ENCODE assay signal across 6 cellular contexts in the genomic region with DNA sequence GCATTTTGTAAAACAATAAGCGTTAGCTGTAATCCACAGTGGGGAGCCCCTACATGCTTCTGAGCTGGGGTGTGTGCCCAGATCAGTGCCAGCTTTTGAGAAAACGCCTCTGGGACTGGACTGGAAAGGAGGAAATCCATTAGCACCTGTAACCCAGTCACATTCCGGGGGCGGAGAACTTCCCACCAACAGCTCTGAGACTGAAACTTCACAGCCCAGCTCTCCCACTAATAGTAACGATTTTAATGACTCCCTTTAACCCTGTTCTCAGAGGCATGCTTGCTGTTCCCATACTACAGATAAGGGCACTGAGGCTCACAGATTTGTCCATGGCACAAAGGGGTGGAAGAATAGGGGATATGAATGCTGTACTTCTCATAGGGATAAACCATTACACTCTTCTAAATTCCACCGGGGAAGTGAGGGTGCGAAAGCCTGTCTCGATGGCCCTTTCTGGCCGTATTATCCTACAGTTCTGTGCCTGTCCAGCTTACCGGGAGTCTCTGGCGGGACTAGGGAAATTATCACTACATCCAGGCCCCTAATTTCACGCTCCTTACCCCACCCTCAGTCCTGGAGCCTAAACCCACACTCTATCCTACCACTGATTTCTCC. TPM values are rescaled to one million over a fixed set of nuclear protein-coding genes. Genes with fewer than 3 reads are reported as not detected.
DNase-seq lines count a peak whose midpoint lies in the region; ATAC-seq and TF ChIP-seq lines count a peak whose summit lies in the region.

No MANE protein-coding gene starts in this region.

- TF ChIP-seq RAD21 in Ishikawa (IDR thresholded peaks at IDR 0.05; ENCODE audit: low read depth): no peak
- TF ChIP-seq RAD21 in neural cell (conservative IDR thresholded peaks at IDR 0.05): no peak

- no peaks in the 10 kb centered on the region for H4K20me1 ChIP-seq in neural cell (ENCODE audit: insufficient read depth)

- H3K27ac Mint-ChIP-seq in MCF 10A (ENCODE audit: low read depth, unreplicated experiment): peak overlapping the region; percentile 82

- H3K4me3 ChIP-seq in neural cell (ENCODE audit: low read length): peak overlapping the region; percentile 87

- peaks cover 26% of the 10 kb centered on the region for H3K79me2 ChIP-seq in neural cell (replicated peaks; ENCODE audit: insufficient read depth, low read length)

- TF ChIP-seq CTCF in MCF 10A (IDR thresholded peaks at IDR 0.05; ENCODE audit: unreplicated experiment) (no peak), neural cell (IDR thresholded peaks at IDR 0.05; ENCODE audit: poor library complexity, severe bottlenecking) (no peak)

- peak overlapping the region; percentile 84 for H3K4me2 ChIP-seq in neural cell (ENCODE audit: low read length)

- intact Hi-C loops in MCF 10A (cut with micrococcal nuclease): no loop called here

- no TSS peak for BruUV-seq in MCF 10A (replicated peaks; lab: Mats Ljungman, UMichigan)

- no peaks in the 10 kb centered on the region for H3K9me3 ChIP-seq in neural cell (ENCODE audit: low read length)

- peak overlapping the region; percentile 93 for H3K9ac ChIP-seq in neural cell (ENCODE audit: low read length)

- H3K9me2 ChIP-seq in neural cell (ENCODE audit: insufficient read depth, low read length): no peaks in the 10 kb centered on the region

- H3K27ac ChIP-seq in neural cell (ENCODE audit: low read length): peak overlapping the region; percentile 79

- TF ChIP-seq EP300 in Ishikawa (IDR thresholded peaks at IDR 0.05; ENCODE audit: borderline replicate concordance): no peak
- TF ChIP-seq EP300 in neural cell (conservative IDR thresholded peaks at IDR 0.05; ENCODE audit: poor library complexity, severe bottlenecking): no peak

- H3K27me3 Mint-ChIP-seq in MCF 10A (ENCODE audit: insufficient read depth, unreplicated experiment): no peaks in the 10 kb centered on the region

- no peaks in the 10 kb centered on the region for H3K27me3 ChIP-seq in neural cell (ENCODE audit: insufficient read depth, low read depth, low read length)

- peaks cover 13% of the 10 kb centered on the region for H3K4me1 Mint-ChIP-seq in MCF 10A (ENCODE audit: insufficient read depth, unreplicated experiment)

- DNase-seq in MCF 10A (ENCODE audit: unreplicated experiment) (peak; percentile 65), SIG-M5 treated with dmso at 0.1 percent for 504 hours (lab: John Stamatoyannopoulos, UW; ENCODE audit: unreplicated experiment) (no peak), UCSD-AML1 (lab: John Stamatoyannopoulos, UW; ENCODE audit: unreplicated experiment) (no peak)

- POLR2A ChIA-PET in MCF 10A (lab: Yijun Ruan, JAX): interaction anchor here (0.6 to 3.6 kb wide), 15 partner anchors 10 to 265 kb away, joined by 3 to 89 read pairs (median 4); a partner anchor contains a TSS

- H3K9me3 Mint-ChIP-seq in MCF 10A (ENCODE audit: unreplicated experiment): no peaks in the 10 kb centered on the region

- H3K36me3 ChIP-seq in neural cell (ENCODE audit: insufficient read depth, low read length): no peaks in the 10 kb centered on the region

- H3K36me3 Mint-ChIP-seq in MCF 10A (ENCODE audit: insufficient read depth, unreplicated experiment): peaks cover 18% of the 10 kb centered on the region

- ATAC-seq in GM21526 (IDR thresholded peaks at IDR 0.05; ENCODE audit: low FRiP score, unreplicated experiment): no peak

- H3F3A ChIP-seq in neural cell (ENCODE audit: insufficient read depth, low read length, poor library complexity, severe bottlenecking): no peaks in the 10 kb centered on the region

- H2AFZ ChIP-seq in neural cell (ENCODE audit: low read depth, low read length): peak overlapping the region; percentile 56

- CTCF ChIA-PET in MCF 10A (lab: Yijun Ruan, JAX): interaction anchor here (0.6 to 2.8 kb wide), 9 partner anchors 13 to 1542 kb away, joined by 3 to 12 read pairs (median 5); a partner anchor contains a TSS

- peak overlapping the region; percentile 99 for H3K4me3 Mint-ChIP-seq in MCF 10A (ENCODE audit: unreplicated experiment)

TF ChIP-seq in Ishikawa, 13 proteins besides CTCF, POLR2A, EP300 and RAD21:
- TF ChIP-seq, protein P1, sequence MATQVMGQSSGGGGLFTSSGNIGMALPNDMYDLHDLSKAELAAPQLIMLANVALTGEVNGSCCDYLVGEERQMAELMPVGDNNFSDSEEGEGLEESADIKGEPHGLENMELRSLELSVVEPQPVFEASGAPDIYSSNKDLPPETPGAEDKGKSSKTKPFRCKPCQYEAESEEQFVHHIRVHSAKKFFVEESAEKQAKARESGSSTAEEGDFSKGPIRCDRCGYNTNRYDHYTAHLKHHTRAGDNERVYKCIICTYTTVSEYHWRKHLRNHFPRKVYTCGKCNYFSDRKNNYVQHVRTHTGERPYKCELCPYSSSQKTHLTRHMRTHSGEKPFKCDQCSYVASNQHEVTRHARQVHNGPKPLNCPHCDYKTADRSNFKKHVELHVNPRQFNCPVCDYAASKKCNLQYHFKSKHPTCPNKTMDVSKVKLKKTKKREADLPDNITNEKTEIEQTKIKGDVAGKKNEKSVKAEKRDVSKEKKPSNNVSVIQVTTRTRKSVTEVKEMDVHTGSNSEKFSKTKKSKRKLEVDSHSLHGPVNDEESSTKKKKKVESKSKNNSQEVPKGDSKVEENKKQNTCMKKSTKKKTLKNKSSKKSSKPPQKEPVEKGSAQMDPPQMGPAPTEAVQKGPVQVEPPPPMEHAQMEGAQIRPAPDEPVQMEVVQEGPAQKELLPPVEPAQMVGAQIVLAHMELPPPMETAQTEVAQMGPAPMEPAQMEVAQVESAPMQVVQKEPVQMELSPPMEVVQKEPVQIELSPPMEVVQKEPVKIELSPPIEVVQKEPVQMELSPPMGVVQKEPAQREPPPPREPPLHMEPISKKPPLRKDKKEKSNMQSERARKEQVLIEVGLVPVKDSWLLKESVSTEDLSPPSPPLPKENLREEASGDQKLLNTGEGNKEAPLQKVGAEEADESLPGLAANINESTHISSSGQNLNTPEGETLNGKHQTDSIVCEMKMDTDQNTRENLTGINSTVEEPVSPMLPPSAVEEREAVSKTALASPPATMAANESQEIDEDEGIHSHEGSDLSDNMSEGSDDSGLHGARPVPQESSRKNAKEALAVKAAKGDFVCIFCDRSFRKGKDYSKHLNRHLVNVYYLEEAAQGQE (IDR thresholded peaks at IDR 0.05; ENCODE audit: low read depth): no peak
- peak; percentile 70; the same call in 1 of the 2 replicates for TF ChIP-seq EGR1 (IDR thresholded peaks at IDR 0.05)
- TF ChIP-seq, protein P2, sequence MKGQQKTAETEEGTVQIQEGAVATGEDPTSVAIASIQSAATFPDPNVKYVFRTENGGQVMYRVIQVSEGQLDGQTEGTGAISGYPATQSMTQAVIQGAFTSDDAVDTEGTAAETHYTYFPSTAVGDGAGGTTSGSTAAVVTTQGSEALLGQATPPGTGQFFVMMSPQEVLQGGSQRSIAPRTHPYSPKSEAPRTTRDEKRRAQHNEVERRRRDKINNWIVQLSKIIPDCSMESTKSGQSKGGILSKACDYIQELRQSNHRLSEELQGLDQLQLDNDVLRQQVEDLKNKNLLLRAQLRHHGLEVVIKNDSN (IDR thresholded peaks at IDR 0.05): no peak
- TF ChIP-seq TEAD4 (IDR thresholded peaks at IDR 0.05): no peak; the same call in 1 of the 2 replicates
TF ChIP-seq in Ishikawa: peak in this region for 1.

TF ChIP-seq in neural cell, 6 proteins besides CTCF, POLR2A, EP300 and RAD21:
- no peak for TF ChIP-seq MXI1 (conservative IDR thresholded peaks at IDR 0.05; ENCODE audit: poor library complexity, severe bottlenecking)
- no peak for TF ChIP-seq POLR2AphosphoS5 (IDR thresholded peaks at IDR 0.05)
- TF ChIP-seq, protein P1 (IDR thresholded peaks at IDR 0.05; ENCODE audit: borderline replicate concordance): no peak
- TF ChIP-seq TAF1 (IDR thresholded peaks at IDR 0.05; ENCODE audit: low read depth): no peak

RNA-seq across cellular contexts. Expression of a gene that starts 0.8 kb away (rescaled TPM):
- total RNA-seq in MCF 10A (2022): 13.6 and 15.0 TPM in 2 replicates
- polyA plus RNA-seq in neural cell: 12.5 and 13.2 TPM in 2 replicates
- polyA minus RNA-seq in neural cell: 10.0 and 11.3 TPM in 2 replicates

RNA-seq across cellular contexts. Expression of a gene that starts 3.4 kb away (rescaled TPM):
- not detected in 2 replicates for total RNA-seq in MCF 10A (2022)
- polyA plus RNA-seq in neural cell: not detected in 2 replicates
- not detected in 2 replicates for polyA minus RNA-seq in neural cell

RNA-seq across cellular contexts. Expression of a gene that starts 37.4 kb away (rescaled TPM):
- total RNA-seq in MCF 10A (2022): 14.9 and 17.3 TPM in 2 replicates
- 6.8 and 8.4 TPM in 2 replicates for polyA plus RNA-seq in neural cell
- 3.5 and 5.4 TPM in 2 replicates for polyA minus RNA-seq in neural cell

RNA-seq across cellular contexts. Expression of a gene that starts 38.1 kb away (rescaled TPM):
- total RNA-seq in MCF 10A (2022): 406 and 472 TPM in 2 replicates
- 333 and 372 TPM in 2 replicates for polyA plus RNA-seq in neural cell
- polyA minus RNA-seq in neural cell: 75.5 and 79.5 TPM in 2 replicates

RNA-seq across cellular contexts. Expression of a gene that starts 39.2 kb away (rescaled TPM):
- total RNA-seq in MCF 10A (2022): 17.3 and 19.6 TPM in 2 replicates
- polyA plus RNA-seq in neural cell: 0.50 TPM in 1 of 2 replicates, not detected in the other
- 0.35 and 0.49 TPM in 2 replicates for polyA minus RNA-seq in neural cell
